ENCODE assay signal across 30 cellular contexts in the genomic region with DNA sequence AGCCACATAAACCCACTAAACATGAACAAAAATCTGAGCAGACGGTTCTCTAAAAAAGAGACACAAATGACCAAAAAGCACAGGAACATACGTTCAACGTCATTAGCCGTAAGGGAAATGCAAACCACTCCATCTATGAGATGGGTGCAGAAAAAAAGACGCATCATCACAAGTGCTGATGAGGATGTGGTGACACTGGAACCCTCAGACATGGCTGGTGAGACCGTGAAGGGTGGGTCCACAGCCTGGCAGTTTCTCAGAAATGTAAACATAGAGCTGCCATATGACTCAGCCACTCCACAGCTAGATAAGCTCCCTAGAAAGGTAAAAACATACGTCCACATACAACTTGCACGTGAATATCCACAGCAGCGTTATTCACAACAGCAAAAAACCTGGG.
"Had no signal": no experiment of that assay in that cellular context is flagged by ENCODE, and none has a peak within 500 bp of the region (broad histone marks: within the 10 kb centered on the region; RNA-seq: fewer than 3 reads in every experiment).

No MANE protein-coding gene starts in this region.

- H3K27ac Mint-ChIP-seq: activated CD8-positive, alpha-beta memory T cell treated with anti-CD3 and anti-CD28 coated beads, Interleukin-2, amount 10 ng/mL, durations not matched to agents 7 days and 5 days; activated naive CD8-positive, alpha-beta T cell treated with anti-CD3 and anti-CD28 coated beads, Interleukin-2, amount 10 ng/mL, durations not matched to agents 7 days and 5 days; activated T-cell treated with anti-CD3 and anti-CD28 coated beads, Interleukin-2, amount 50 U/mL, for 72 hours; activated T-helper 17 cell treated with anti-CD3 and anti-CD28 coated beads, Interleukin-2, amount 50 U/mL, for 72 hours had no signal

- H3K4me3 Mint-ChIP-seq: activated CD4-positive, alpha-beta T cell treated with anti-CD3 and anti-CD28 coated beads, Interleukin-2, amount 10 ng/mL, durations not matched to agents 24 days and 14 days; activated CD8-positive, alpha-beta memory T cell treated with anti-CD3 and anti-CD28 coated beads, Interleukin-2, amount 10 ng/mL, durations not matched to agents 7 days and 5 days; activated naive CD8-positive, alpha-beta T cell treated with anti-CD3 and anti-CD28 coated beads, Interleukin-2, amount 10 ng/mL, durations not matched to agents 7 days and 5 days; activated T-cell treated with anti-CD3 and anti-CD28 coated beads, Interleukin-2, amount 50 U/mL, for 72 hours; activated T-helper 17 cell treated with anti-CD3 and anti-CD28 coated beads, Interleukin-2, amount 50 U/mL, for 72 hours had no signal

- H3K27ac ChIP-seq: adrenal gland, body of pancreas, breast epithelium, KMS-11, SJCRH30, SK-N-MC, WERI-Rb-1 had no signal

- H3K4me1 ChIP-seq: adrenal gland, body of pancreas, breast epithelium, SJCRH30 had no signal

- H3K27me3 ChIP-seq: body of pancreas, breast epithelium had no signal

- DNase-seq: activated CD4-positive, alpha-beta T cell treated with anti-CD3 and anti-CD28 coated beads, Interleukin-2, amount 10 ng/mL, durations not matched to agents 24 days and 14 days; activated CD4-positive, alpha-beta T cell treated with anti-CD3 and anti-CD28 coated beads, Interleukin-2, amount 50 U/mL, for 4 hours; activated CD8-positive, alpha-beta memory T cell treated with anti-CD3 and anti-CD28 coated beads, Interleukin-2, amount 10 ng/mL, durations not matched to agents 7 days and 5 days; activated effector memory CD4-positive, alpha-beta T cell treated with anti-CD3 and anti-CD28 coated beads, Interleukin-2, amount 50 U/mL, for 16 hours; activated naive CD4-positive, alpha-beta T cell; activated naive CD4-positive, alpha-beta T cell treated with anti-CD3 and anti-CD28 coated beads, Interleukin-2, amount 50 U/mL, for 16 hours; activated naive CD8-positive, alpha-beta T cell treated with anti-CD3 and anti-CD28 coated beads, Interleukin-2, amount 10 ng/mL, durations not matched to agents 7 days and 5 days; activated T-cell treated with anti-CD3 and anti-CD28 coated beads, Interleukin-2, amount 50 U/mL, for 1 hour; activated T-cell treated with anti-CD3 and anti-CD28 coated beads, Interleukin-2, amount 50 U/mL, for 72 hours; adrenal gland; body of pancreas; caudate nucleus; cerebellar nuclear complex; MM.1S; MV-4-11; NCI-H1092; NCI-H1436 treated with DMSO at 0.1 percent for 48 hours; NCI-H1694 treated with DMSO at 0.1 percent for 48 hours; NCI-H2029; NCI-H345; NCI-H524 treated with DMSO at 0.1 percent for 48 hours; SHP77; SJCRH30; T1000; WERI-Rb-1 had no signal

- H3K9me3 ChIP-seq: adrenal gland, body of pancreas, breast epithelium, SJCRH30 had no signal

- ATAC-seq: activated CD8-positive, alpha-beta memory T cell treated with anti-CD3 and anti-CD28 coated beads, Interleukin-2, amount 10 ng/mL, durations not matched to agents 7 days and 5 days; activated T-cell treated with anti-CD3 and anti-CD28 coated beads, Interleukin-2, amount 50 U/mL, for 72 hours; activated T-helper 17 cell treated with anti-CD3 and anti-CD28 coated beads, Interleukin-2, amount 50 U/mL, for 72 hours; body of pancreas; Panc1 had no signal

- H3K4me3 ChIP-seq: adrenal gland, body of pancreas, breast epithelium, SJCRH30, SK-N-MC had no signal

- H3K9me3 Mint-ChIP-seq: activated T-helper 17 cell treated with anti-CD3 and anti-CD28 coated beads, Interleukin-2, amount 50 U/mL, for 72 hours had no signal

- H3K36me3 ChIP-seq: adrenal gland, breast epithelium, SJCRH30, WERI-Rb-1 had no signal
